ENCODE assay signal across 1 cellular context in genomic region chr7:128236924-128237586, GRCh38.
TF ChIP-seq lines count a peak whose summit lies in the region.

No MANE protein-coding gene starts in this region.

TF ChIP-seq in K562, 482 proteins besides CTCF, POLR2A, EP300 and RAD21 (continued from another document and continues in another):
- TF ChIP-seq NFRKB (IDR thresholded peaks at IDR 0.05; ENCODE audit: low read depth) (no peak), HMGXB4 (CRISPR knock-in tag; IDR thresholded peaks at IDR 0.05) (no peak), PCBP2 (IDR thresholded peaks at IDR 0.05; ENCODE audit: low read depth, low read length, poor library complexity, severe bottlenecking) (no peak), FOXJ2 (tag; IDR thresholded peaks at IDR 0.05) (peak; percentile 87), NR1H2 (CRISPR knock-in tag; IDR thresholded peaks at IDR 0.05) (no peak), POU5F1 (IDR thresholded peaks at IDR 0.05; ENCODE audit: borderline replicate concordance, low read depth, low read length, partially characterized antibody) (no peak), ATF4 (CRISPR knock-in tag; IDR thresholded peaks at IDR 0.05) (peak; percentile 87), CTBP1 (IDR thresholded peaks at IDR 0.05; ENCODE audit: borderline replicate concordance) (peak; percentile 91), USF1 (CRISPR knock-in tag; IDR thresholded peaks at IDR 0.05) (peak; percentile 81), LCOR (CRISPR knock-in tag; IDR thresholded peaks at IDR 0.05) (no peak), AFF4 (CRISPR knock-in tag; IDR thresholded peaks at IDR 0.05) (no peak), NONO (IDR thresholded peaks at IDR 0.05; ENCODE audit: low read depth in 2 of 2, low read length in 1 of 2) (no peak), HLTF (IDR thresholded peaks at IDR 0.05) (no peak), MAFF (IDR thresholded peaks at IDR 0.05; ENCODE audit: low read length) (peak; percentile 73), ZFP1 (CRISPR knock-in tag; IDR thresholded peaks at IDR 0.05) (peak; percentile 78), SP1 (CRISPR knock-in tag; IDR thresholded peaks at IDR 0.05) (no peak), ZNF766 (CRISPR knock-in tag; conservative IDR thresholded peaks at IDR 0.05) (peak; percentile 96), ZNF644 (tag; IDR thresholded peaks at IDR 0.05; ENCODE audit: low read depth) (peak; percentile 93), RBM17 (IDR thresholded peaks at IDR 0.05; ENCODE audit: borderline replicate concordance, low read depth, low read length) (no peak), THAP12 (CRISPR knock-in tag; IDR thresholded peaks at IDR 0.05) (no peak), LEF1 (IDR thresholded peaks at IDR 0.05) (peak; percentile 42; the same call in 1 of the 2 replicates), ZNF134 (CRISPR knock-in tag; conservative IDR thresholded peaks at IDR 0.05) (peak; percentile 88), MTA3 (IDR thresholded peaks at IDR 0.05; ENCODE audit: borderline replicate concordance) (peak; percentile 48; the same call in 1 of the 2 replicates), BDP1 (IDR thresholded peaks at IDR 0.05; ENCODE audit: insufficient read depth, insufficient read length) (no peak), EWSR1 (IDR thresholded peaks at IDR 0.05; ENCODE audit: borderline replicate concordance, low read depth, partially characterized antibody) (no peak), CAMTA2 (CRISPR knock-in tag; conservative IDR thresholded peaks at IDR 0.05) (no peak), E2F3 (CRISPR knock-in tag; IDR thresholded peaks at IDR 0.05) (peak; percentile 92), CBFB (CRISPR knock-in tag; IDR thresholded peaks at IDR 0.05) (no peak), DIDO1 (tag; IDR thresholded peaks at IDR 0.05; ENCODE audit: low read depth) (0 out of 2 replicates have a peak, but pooled peaks have one; percentile 50), ZNF174 (CRISPR knock-in tag; IDR thresholded peaks at IDR 0.05) (0 out of 2 replicates have a peak, but pooled peaks have one; percentile 36), RBM14 (IDR thresholded peaks at IDR 0.05; ENCODE audit: borderline replicate concordance, insufficient read depth, low read depth, low read length) (no peak), SNIP1 (IDR thresholded peaks at IDR 0.05; ENCODE audit: low read depth) (no peak), ZBTB17 (CRISPR knock-in tag; IDR thresholded peaks at IDR 0.05) (peak; percentile 92), ZNF124 (CRISPR knock-in tag; IDR thresholded peaks at IDR 0.05) (no peak), NR2F6 (CRISPR knock-in tag; IDR thresholded peaks at IDR 0.05) (0 out of 2 replicates have a peak, but pooled peaks have one; percentile 48), NBN (IDR thresholded peaks at IDR 0.05; ENCODE audit: low read depth) (no peak), ARID2 (IDR thresholded peaks at IDR 0.05) (no peak), NUFIP1 (IDR thresholded peaks at IDR 0.05; ENCODE audit: partially characterized antibody) (no peak), CBX3 (IDR thresholded peaks at IDR 0.05; ENCODE audit: borderline replicate concordance in 1 of 2, low read length in 2 of 2) (0 out of 3 replicates have a peak, but pooled peaks of 1 of the 2 experiments have one; percentile 69), PML (IDR thresholded peaks at IDR 0.05; ENCODE audit: low read length) (peak; percentile 24), CCNT2 (IDR thresholded peaks at IDR 0.05; ENCODE audit: borderline replicate concordance, extremely low read depth, insufficient read length, low read depth, low read length) (no peak), ZBTB5 (IDR thresholded peaks at IDR 0.05) (no peak), TFAP4 (CRISPR knock-in tag; IDR thresholded peaks at IDR 0.05; ENCODE audit: borderline replicate concordance) (peak; percentile 85), NR4A1 (CRISPR knock-in tag; IDR thresholded peaks at IDR 0.05) (peak; percentile 45; the same call in 1 of the 2 replicates), NR4A1 (tag; IDR thresholded peaks at IDR 0.05) (peak; percentile 98), ZNF77 (CRISPR knock-in tag; IDR thresholded peaks at IDR 0.05) (no peak), NEUROD1 (IDR thresholded peaks at IDR 0.05; ENCODE audit: borderline replicate concordance, low read depth, low read length, partially characterized antibody) (peak; percentile 27), CBX2 (IDR thresholded peaks at IDR 0.05; ENCODE audit: insufficient read depth, low read length, poor library complexity, severe bottlenecking) (no peak), TCFL5 (CRISPR knock-in tag; conservative IDR thresholded peaks at IDR 0.05) (peak; percentile 93), PRMT5 (CRISPR knock-in tag; IDR thresholded peaks at IDR 0.05) (no peak), NCOA2 (IDR thresholded peaks at IDR 0.05; ENCODE audit: partially characterized antibody in 2 of 2) (no peak), MIER1 (IDR thresholded peaks at IDR 0.05; ENCODE audit: low read depth) (no peak), MBD1 (CRISPR knock-in tag; IDR thresholded peaks at IDR 0.05) (no peak), FOXA1 (IDR thresholded peaks at IDR 0.05; ENCODE audit: borderline replicate concordance) (peak; percentile 45), FOSL1 (tag; conservative IDR thresholded peaks at IDR 0.05) (peak; percentile 85), ZNF41 (CRISPR knock-in tag; conservative IDR thresholded peaks at IDR 0.05) (peak; percentile 94), MAFG (tag; conservative IDR thresholded peaks at IDR 0.05) (peak; percentile 92), EP400 (IDR thresholded peaks at IDR 0.05) (no peak), TCF7L2 (IDR thresholded peaks at IDR 0.05; ENCODE audit: low read depth, low read length) (no peak), SMAD2 (IDR thresholded peaks at IDR 0.05; ENCODE audit: low read depth, low read length) (no peak), ZNF655 (CRISPR knock-in tag; IDR thresholded peaks at IDR 0.05) (no peak), TRIM24 (IDR thresholded peaks at IDR 0.05) (peak; percentile 69 to 86), HMGN3 (IDR thresholded peaks at IDR 0.05; ENCODE audit: borderline replicate concordance, extremely low read depth, insufficient read length, low read depth, low read length) (no peak)
